ENCODE assay signal across 1 cellular context in genomic region chr12:7916936-7917335, GRCh38.
TF ChIP-seq lines count a peak whose summit lies in the region.

No MANE protein-coding gene starts in this region.

TF ChIP-seq in K562, 482 proteins besides CTCF, POLR2A, EP300 and RAD21:
- TF ChIP-seq ZC3H8 (IDR thresholded peaks at IDR 0.05) (no peak), MEF2A (IDR thresholded peaks at IDR 0.05; ENCODE audit: control insufficient read depth, low read depth, low read length) (no peak), MBD1 (CRISPR knock-in tag; IDR thresholded peaks at IDR 0.05) (no peak), ZNF766 (CRISPR knock-in tag; conservative IDR thresholded peaks at IDR 0.05) (no peak), OTX1 (CRISPR knock-in tag; IDR thresholded peaks at IDR 0.05) (no peak), SRSF1 (IDR thresholded peaks at IDR 0.05; ENCODE audit: low read depth, low read length) (no peak), SIRT6 (IDR thresholded peaks at IDR 0.05; ENCODE audit: low read depth, low read length) (no peak), PHB (CRISPR knock-in tag; IDR thresholded peaks at IDR 0.05) (no peak), GTF2E2 (tag; IDR thresholded peaks at IDR 0.05) (no peak), MTA3 (IDR thresholded peaks at IDR 0.05; ENCODE audit: borderline replicate concordance) (no peak), CBX8 (IDR thresholded peaks at IDR 0.05; ENCODE audit: borderline replicate concordance, extremely low read depth, low read depth, low read length, poor library complexity, severe bottlenecking) (no peak), HNRNPUL1 (IDR thresholded peaks at IDR 0.05; ENCODE audit: low read length) (no peak), RB1 (IDR thresholded peaks at IDR 0.05; ENCODE audit: low read depth) (no peak)
